37 cellular contexts compared by ENCODE assay signal in genomic region chr14:69784942-69785341, GRCh38. TPM values are rescaled to one million over a fixed set of nuclear protein-coding genes. Genes with fewer than 3 reads are reported as not detected.
"Had no signal": no experiment of that assay in that cellular context is flagged by ENCODE, and none has a peak within 500 bp of the region (broad histone marks: within the 10 kb centered on the region; RNA-seq: fewer than 3 reads in every experiment).

No MANE protein-coding gene starts in this region.

- H3K4me3 ChIP-seq: ascending aorta, cardiac muscle cell had no signal

- H3K27me3 Mint-ChIP-seq: activated B cell treated with CpG ODN at 0.5 μM for 24 hours; activated CD4-positive, alpha-beta memory T cell treated with anti-CD3 and anti-CD28 coated beads for 36 hours; activated CD4-positive, alpha-beta T cell treated with anti-CD3 and anti-CD28 coated beads, Interleukin-2, amount 10 ng/mL, durations not matched to agents 24 days and 14 days; activated CD8-positive, alpha-beta memory T cell treated with anti-CD3 and anti-CD28 coated beads, Interleukin-2, amount 10 ng/mL, durations not matched to agents 7 days and 5 days; activated CD8-positive, alpha-beta T cell treated with anti-CD3 and anti-CD28 coated beads for 36 hours; activated naive CD4-positive, alpha-beta T cell treated with anti-CD3 and anti-CD28 coated beads, Interleukin-2, amount 10 ng/mL, durations not matched to agents 7 days and 5 days; activated naive CD4-positive, alpha-beta T cell treated with anti-CD3 and anti-CD28 coated beads, Interleukin-2, amount 50 U/mL, for 24 hours; activated naive CD8-positive, alpha-beta T cell treated with anti-CD3 and anti-CD28 coated beads, Interleukin-2, amount 10 ng/mL, durations not matched to agents 7 days and 5 days; activated naive CD8-positive, alpha-beta T cell treated with anti-CD3 and anti-CD28 coated beads, Interleukin-2, amount 50 U/mL, for 24 hours; activated T-cell treated with anti-CD3 and anti-CD28 coated beads, Interleukin-2, amount 50 U/mL, for 24 hours; brain; central memory CD8-positive, alpha-beta T cell had no signal

- H3K4me1 ChIP-seq: ascending aorta had no signal

- H3K9me3 Mint-ChIP-seq: activated B cell treated with CpG ODN at 0.5 μM for 24 hours; activated CD4-positive, alpha-beta memory T cell treated with anti-CD3 and anti-CD28 coated beads for 36 hours; activated CD4-positive, alpha-beta T cell treated with anti-CD3 and anti-CD28 coated beads, Interleukin-2, amount 10 ng/mL, durations not matched to agents 24 days and 14 days; activated CD8-positive, alpha-beta T cell treated with anti-CD3 and anti-CD28 coated beads for 36 hours; activated naive CD4-positive, alpha-beta T cell treated with anti-CD3 and anti-CD28 coated beads, Interleukin-2, amount 10 ng/mL, durations not matched to agents 7 days and 5 days; activated naive CD4-positive, alpha-beta T cell treated with anti-CD3 and anti-CD28 coated beads, Interleukin-2, amount 50 U/mL, for 24 hours; activated naive CD8-positive, alpha-beta T cell treated with anti-CD3 and anti-CD28 coated beads, Interleukin-2, amount 10 ng/mL, durations not matched to agents 7 days and 5 days; activated naive CD8-positive, alpha-beta T cell treated with anti-CD3 and anti-CD28 coated beads, Interleukin-2, amount 50 U/mL, for 24 hours; activated T-cell treated with anti-CD3 and anti-CD28 coated beads, Interleukin-2, amount 50 U/mL, for 24 hours; activated T-helper 2 cell treated with anti-CD3 and anti-CD28 coated beads, Interferon-gamma antibody, Interleukin-2, Interleukin-4, amounts not matched to agents 10 μg/mL and 5 μg/mL and 100 μg/mL, durations not matched to agents 14 hours and 24 hours and 36 hours; brain; central memory CD8-positive, alpha-beta T cell; T-helper 1 cell treated with Interleukin-12 subunit alpha and Interleukin-12 subunit beta and Interleukin-4 antibody, amounts not matched to agents 30 μg/mL and 1 μg/mL, for 36 hours; T-helper 2 cell treated with Interferon-gamma antibody and Interleukin-4, amounts not matched to agents 5 μg/mL and 100 μg/mL, for 36 hours had no signal

- H3K27ac Mint-ChIP-seq: activated B cell treated with CpG ODN at 0.5 μM for 24 hours; activated CD4-positive, alpha-beta memory T cell treated with anti-CD3 and anti-CD28 coated beads for 36 hours; activated CD4-positive, alpha-beta T cell treated with anti-CD3 and anti-CD28 coated beads, Interleukin-2, amount 10 ng/mL, durations not matched to agents 24 days and 14 days; activated CD8-positive, alpha-beta memory T cell treated with anti-CD3 and anti-CD28 coated beads, Interleukin-2, amount 10 ng/mL, durations not matched to agents 7 days and 5 days; activated CD8-positive, alpha-beta T cell treated with anti-CD3 and anti-CD28 coated beads for 36 hours; activated naive CD4-positive, alpha-beta T cell treated with anti-CD3 and anti-CD28 coated beads, Interleukin-2, amount 10 ng/mL, durations not matched to agents 7 days and 5 days; activated naive CD4-positive, alpha-beta T cell treated with anti-CD3 and anti-CD28 coated beads, Interleukin-2, amount 50 U/mL, for 24 hours; activated naive CD8-positive, alpha-beta T cell treated with anti-CD3 and anti-CD28 coated beads, Interleukin-2, amount 10 ng/mL, durations not matched to agents 7 days and 5 days; activated naive CD8-positive, alpha-beta T cell treated with anti-CD3 and anti-CD28 coated beads, Interleukin-2, amount 50 U/mL, for 24 hours; activated T-cell treated with anti-CD3 and anti-CD28 coated beads, Interleukin-2, amount 50 U/mL, for 24 hours; activated T-helper 2 cell treated with anti-CD3 and anti-CD28 coated beads, Interferon-gamma antibody, Interleukin-2, Interleukin-4, amounts not matched to agents 10 μg/mL and 5 μg/mL and 100 μg/mL, durations not matched to agents 14 hours and 24 hours and 36 hours; brain; T-helper 1 cell treated with Interleukin-12 subunit alpha and Interleukin-12 subunit beta and Interleukin-4 antibody, amounts not matched to agents 30 μg/mL and 1 μg/mL, for 36 hours; T-helper 2 cell treated with Interferon-gamma antibody and Interleukin-4, amounts not matched to agents 5 μg/mL and 100 μg/mL, for 36 hours had no signal

- ATAC-seq: activated CD8-positive, alpha-beta memory T cell treated with anti-CD3 and anti-CD28 coated beads, Interleukin-2, amount 10 ng/mL, durations not matched to agents 7 days and 5 days; activated CD8-positive, alpha-beta T cell treated with anti-CD3 and anti-CD28 coated beads for 36 hours; activated naive CD8-positive, alpha-beta T cell treated with anti-CD3 and anti-CD28 coated beads, Interleukin-2, amount 50 U/mL, for 24 hours had no signal

- H3K27ac ChIP-seq: ascending aorta, cardiac muscle cell, VCaP had no signal

- H3K36me3 ChIP-seq: cardiac muscle cell had no signal

- H3K4me3 Mint-ChIP-seq: activated B cell treated with CpG ODN at 0.5 μM for 24 hours; activated CD4-positive, alpha-beta memory T cell treated with anti-CD3 and anti-CD28 coated beads for 36 hours; activated CD4-positive, alpha-beta T cell treated with anti-CD3 and anti-CD28 coated beads, Interleukin-2, amount 10 ng/mL, durations not matched to agents 24 days and 14 days; activated CD8-positive, alpha-beta memory T cell treated with anti-CD3 and anti-CD28 coated beads, Interleukin-2, amount 10 ng/mL, durations not matched to agents 7 days and 5 days; activated CD8-positive, alpha-beta T cell treated with anti-CD3 and anti-CD28 coated beads for 36 hours; activated naive CD4-positive, alpha-beta T cell treated with anti-CD3 and anti-CD28 coated beads, Interleukin-2, amount 10 ng/mL, durations not matched to agents 7 days and 5 days; activated naive CD4-positive, alpha-beta T cell treated with anti-CD3 and anti-CD28 coated beads, Interleukin-2, amount 50 U/mL, for 24 hours; activated naive CD8-positive, alpha-beta T cell treated with anti-CD3 and anti-CD28 coated beads, Interleukin-2, amount 10 ng/mL, durations not matched to agents 7 days and 5 days; activated naive CD8-positive, alpha-beta T cell treated with anti-CD3 and anti-CD28 coated beads, Interleukin-2, amount 50 U/mL, for 24 hours; activated T-cell treated with anti-CD3 and anti-CD28 coated beads, Interleukin-2, amount 50 U/mL, for 24 hours; brain; central memory CD8-positive, alpha-beta T cell; T-helper 1 cell treated with Interleukin-12 subunit alpha and Interleukin-12 subunit beta and Interleukin-4 antibody, amounts not matched to agents 30 μg/mL and 1 μg/mL, for 36 hours; T-helper 2 cell treated with Interferon-gamma antibody and Interleukin-4, amounts not matched to agents 5 μg/mL and 100 μg/mL, for 36 hours had no signal

- H3K36me3 Mint-ChIP-seq: brain had no signal

- H3K27me3 ChIP-seq: ascending aorta, cardiac muscle cell had no signal

- H3K9me3 ChIP-seq: ascending aorta had no signal

- DNase-seq: activated B cell treated with CpG ODN at 0.5 μM for 24 hours; activated CD4-positive, alpha-beta memory T cell treated with anti-CD3 and anti-CD28 coated beads for 36 hours; activated CD4-positive, alpha-beta T cell treated with anti-CD3 and anti-CD28 coated beads for 4 hours; activated CD4-positive, alpha-beta T cell treated with anti-CD3 and anti-CD28 coated beads, Interleukin-2, amount 10 ng/mL, durations not matched to agents 24 days and 14 days; activated CD4-positive, alpha-beta T cell treated with anti-CD3 and anti-CD28 coated beads, Interleukin-2, amount 50 U/mL, for 1 hour; activated CD4-positive, alpha-beta T cell treated with anti-CD3 and anti-CD28 coated beads, Interleukin-2, amount 50 U/mL, for 4 hours; activated CD4-positive, CD25-positive, alpha-beta regulatory T cell treated with anti-CD3 and anti-CD28 coated beads, Interleukin-2, amount 50 U/mL, for 72 hours; activated CD8-positive, alpha-beta memory T cell treated with anti-CD3 and anti-CD28 coated beads, Interleukin-2, amount 10 ng/mL, durations not matched to agents 7 days and 5 days; activated CD8-positive, alpha-beta memory T cell treated with anti-CD3 and anti-CD28 coated beads, Interleukin-2, amount 50 U/mL, for 48 hours; activated CD8-positive, alpha-beta T cell treated with anti-CD3 and anti-CD28 coated beads for 36 hours; activated effector memory CD4-positive, alpha-beta T cell treated with Interleukin-2 at 50 U/mL for 16 hours; activated gamma-delta T cell; activated naive CD4-positive, alpha-beta T cell treated with anti-CD3 and anti-CD28 coated beads, Interleukin-2, amount 10 ng/mL, durations not matched to agents 7 days and 5 days; activated naive CD4-positive, alpha-beta T cell treated with Interleukin-2 at 50 U/mL for 16 hours; activated naive CD8-positive, alpha-beta T cell treated with anti-CD3 and anti-CD28 coated beads, Interleukin-2, amount 10 ng/mL, durations not matched to agents 7 days and 5 days; activated naive CD8-positive, alpha-beta T cell treated with anti-CD3 and anti-CD28 coated beads, Interleukin-2, amount 50 U/mL, for 24 hours; activated T-cell treated with anti-CD3 and anti-CD28 coated beads, Interleukin-2, amount 50 U/mL, for 24 hours; activated T-cell treated with anti-CD3 and anti-CD28 coated beads, Interleukin-2, amount 50 U/mL, for 48 hours; amygdala; anterior cingulate cortex; caudate nucleus; cerebellar nuclear complex; T-helper 1 cell; T-helper 2 cell; T-helper 9 cell had no signal

- H3K4me1 Mint-ChIP-seq: activated CD4-positive, alpha-beta T cell treated with anti-CD3 and anti-CD28 coated beads, Interleukin-2, amount 10 ng/mL, durations not matched to agents 24 days and 14 days; activated CD8-positive, alpha-beta memory T cell treated with anti-CD3 and anti-CD28 coated beads, Interleukin-2, amount 10 ng/mL, durations not matched to agents 7 days and 5 days; activated naive CD4-positive, alpha-beta T cell treated with anti-CD3 and anti-CD28 coated beads, Interleukin-2, amount 10 ng/mL, durations not matched to agents 7 days and 5 days; activated naive CD8-positive, alpha-beta T cell treated with anti-CD3 and anti-CD28 coated beads, Interleukin-2, amount 10 ng/mL, durations not matched to agents 7 days and 5 days; activated naive CD8-positive, alpha-beta T cell treated with anti-CD3 and anti-CD28 coated beads, Interleukin-2, amount 50 U/mL, for 24 hours; brain had no signal

RNA-seq across cellular contexts. Expression of gene SLC10A1, which starts 12.1 kb away (rescaled TPM):
- total RNA-seq: activated B cell treated with CpG ODN at 0.5 μM for 24 hours; activated CD4-positive, alpha-beta memory T cell treated with anti-CD3 and anti-CD28 coated beads for 36 hours; activated CD4-positive, alpha-beta T cell treated with anti-CD3 and anti-CD28 coated beads, Interleukin-2, amount 10 ng/mL, durations not matched to agents 24 days and 14 days; activated CD8-positive, alpha-beta memory T cell treated with anti-CD3 and anti-CD28 coated beads, Interleukin-2, amount 10 ng/mL, durations not matched to agents 7 days and 5 days; activated CD8-positive, alpha-beta T cell treated with anti-CD3 and anti-CD28 coated beads for 36 hours; activated naive CD8-positive, alpha-beta T cell treated with anti-CD3 and anti-CD28 coated beads, Interleukin-2, amount 10 ng/mL, durations not matched to agents 7 days and 5 days; activated T-helper 2 cell treated with anti-CD3 and anti-CD28 coated beads, Interferon-gamma antibody, Interleukin-2, Interleukin-4, amounts not matched to agents 10 μg/mL and 5 μg/mL and 100 μg/mL, durations not matched to agents 14 hours and 24 hours and 36 hours; ascending aorta; bronchial epithelial cell; cardiac muscle cell; chondrocyte had no signal
- polyA plus RNA-seq: adipose tissue, cardiac muscle cell had no signal
